Comparison of ENCODE assay signal across 24 cellular contexts in the genomic region with DNA sequence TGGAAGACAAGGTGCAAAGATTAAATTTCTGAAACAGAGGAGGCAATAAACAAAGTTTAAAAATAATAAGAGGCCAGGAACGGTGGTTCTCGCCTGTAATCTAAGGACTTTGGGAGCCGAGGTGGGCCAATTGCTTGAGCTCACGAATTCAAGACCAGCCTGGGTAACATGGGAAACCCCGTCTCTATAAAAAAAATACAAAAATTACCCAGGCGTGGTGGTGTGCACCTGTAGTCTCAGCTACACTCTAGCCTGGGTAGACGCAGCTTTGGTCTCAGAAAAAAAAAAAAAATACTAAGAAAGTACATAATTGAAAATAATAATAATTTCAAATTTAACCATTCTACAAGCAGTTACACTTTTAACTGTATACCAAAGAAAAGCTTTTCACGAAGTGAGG.
"Had no signal": no experiment of that assay in that cellular context is flagged by ENCODE, and none has a peak within 500 bp of the region (broad histone marks: within the 10 kb centered on the region; RNA-seq: fewer than 3 reads in every experiment).

No MANE protein-coding gene starts in this region.

- DNase-seq: Kasumi-1, MM.1S, NCI-H1048, NCI-H1105, NCI-H1417, NCI-H1436 treated with DMSO at 0.1 percent for 48 hours, NCI-H1694, NCI-H1930, NCI-H2081, NCI-H2107, NCI-H2227 treated with DMSO at 0.1 percent for 48 hours, NCI-H524, NCI-H526 treated with DMSO at 0.1 percent for 48 hours, NCI-H748 treated with DMSO at 0.1 percent for 48 hours, PC-3, SHP77, SJCRH30 had no signal

- H3K9me3 ChIP-seq: SJCRH30 had no signal

- H3K27ac Mint-ChIP-seq: IgD-negative memory B cell had no signal

- H3K4me1 ChIP-seq: SJCRH30 had no signal

- H3K4me3 ChIP-seq: K562, SJCRH30 had no signal

- H3K9ac ChIP-seq: KMS-11 had no signal

- H3K27me3 Mint-ChIP-seq: IgD-negative memory B cell had no signal

- H3K36me3 ChIP-seq: SJCRH30 had no signal

- ATAC-seq: K562, Panc1, PC-3, SK-N-SH treated with all-trans-retinoic acid at 6 μM for 48 hours had no signal

- H3K9me3 Mint-ChIP-seq: IgD-negative memory B cell had no signal

- H3K4me3 Mint-ChIP-seq: IgD-negative memory B cell had no signal

- H3K4me2 ChIP-seq: KMS-11 had no signal

- H3K27ac ChIP-seq: HL-60, KMS-11, RWPE1, SJCRH30 had no signal

- H3K27me3 ChIP-seq: SJCRH30 had no signal
